ENCODE assay signal across 29 cellular contexts in the genomic region with DNA sequence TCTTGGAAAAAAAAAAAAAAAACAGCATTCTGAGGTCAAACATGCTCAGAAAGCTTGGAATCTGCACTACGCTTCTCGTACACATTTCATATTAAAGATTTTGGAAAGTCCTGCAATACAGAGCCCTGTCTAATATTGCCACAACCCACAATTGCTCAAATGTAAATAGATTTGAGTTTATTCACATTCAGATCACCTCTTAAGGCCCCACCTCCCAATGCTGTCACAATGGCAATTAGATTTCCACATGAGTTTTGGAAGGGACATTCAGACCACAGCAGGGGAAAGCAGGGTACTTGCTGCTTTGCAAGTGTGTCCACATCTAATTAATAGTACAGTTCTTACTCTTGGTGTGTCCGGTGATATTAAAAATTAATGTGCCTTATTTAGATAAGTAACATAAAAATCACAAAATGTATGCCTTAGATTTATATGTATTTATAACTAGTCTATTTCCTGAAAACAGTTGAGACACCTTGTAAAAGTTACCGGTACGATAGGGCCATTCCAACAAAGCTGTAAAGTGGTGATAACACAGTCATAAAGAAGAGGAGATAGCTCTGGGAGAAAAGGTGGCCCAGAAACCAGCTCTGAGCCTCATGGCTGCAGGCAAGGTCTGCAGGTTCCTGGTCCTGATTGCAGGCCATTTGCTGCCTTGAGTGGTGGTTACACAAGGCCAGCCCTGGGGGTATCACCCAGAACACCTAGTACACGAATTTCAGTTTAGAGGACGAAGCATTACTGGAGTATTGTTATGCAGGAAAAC. TPM values are rescaled to one million over a fixed set of nuclear protein-coding genes. Genes with fewer than 3 reads are reported as not detected.
A peak's percentile ranks its signal among the peaks of the same experiment; 100 is the strongest.
DNase-seq lines count a peak whose midpoint lies in the region; ATAC-seq, FAIRE-seq and TF ChIP-seq lines count a peak whose summit lies in the region.
"Had no signal": no experiment of that assay in that cellular context is flagged by ENCODE, and none has a peak within 500 bp of the region (broad histone marks: within the 10 kb centered on the region; RNA-seq: fewer than 3 reads in every experiment).

No MANE protein-coding gene starts in this region.

- H3K27ac ChIP-seq in RWPE2 (ENCODE audit: poor library complexity, severe bottlenecking): peak overlapping the region; percentile 96
- peak overlapping the region; percentile 17 for H3K27ac ChIP-seq in keratinocyte (ENCODE audit: control insufficient read depth, insufficient read depth, low read length)
- H3K27ac ChIP-seq in skeletal muscle tissue (ENCODE audit: low read depth, low read length): peak overlapping the region; percentile 11
- H3K27ac ChIP-seq: BLaER1, HL-60, SK-N-MC had no signal

- no peak overlapping the region for H3K4me2 ChIP-seq in keratinocyte (ENCODE audit: control insufficient read depth, extremely low read depth, insufficient read depth, low read depth, low read length)
- H3K4me2 ChIP-seq: BLaER1 had no signal

- H3K9ac ChIP-seq in keratinocyte (ENCODE audit: control insufficient read depth, extremely low read depth, insufficient read depth, low read length) (no peak overlapping the region), skeletal muscle tissue (ENCODE audit: low read depth in 1 of 3, low read length in 3 of 3) (no peak overlapping the region)
- H3K9ac ChIP-seq: BLaER1 had no signal

- peaks cover 98% of the 10 kb centered on the region for H3K4me1 ChIP-seq in RWPE2 (ENCODE audit: insufficient read depth, poor library complexity, severe bottlenecking)
- H3K4me1 ChIP-seq in keratinocyte (ENCODE audit: control insufficient read depth, extremely low read depth, insufficient read depth, low read length): peaks cover 83% of the 10 kb centered on the region
- H3K4me1 ChIP-seq in skeletal muscle tissue (ENCODE audit: control insufficient read depth in 3 of 3, insufficient read depth in 3 of 3, low read length in 3 of 3): peaks cover 24 to 68% (median 48%) of the 10 kb centered on the region in 3 donors
- H3K4me1 ChIP-seq: BLaER1, HAP-1 had no signal

- H3K79me2 ChIP-seq in keratinocyte (ENCODE audit: control insufficient read depth, insufficient read depth, low read length): peaks cover 99% of the 10 kb centered on the region

- H3K36me3 ChIP-seq in RWPE2 (ENCODE audit: low read depth) (peaks cover 95% of the 10 kb centered on the region), keratinocyte (ENCODE audit: control insufficient read depth in 2 of 2, extremely low read depth in 1 of 2, insufficient read depth in 2 of 2, low read length in 2 of 2) (peaks cover 14 to 50% of the 10 kb centered on the region in 2 experiments), skeletal muscle tissue (ENCODE audit: control insufficient read depth in 3 of 3, insufficient read depth in 3 of 3, low read length in 3 of 3) (no peaks in the 10 kb centered on the region)
- H3K36me3 ChIP-seq: BLaER1, HAP-1 had no signal

- TF ChIP-seq CTCF in RWPE2 (IDR thresholded peaks at IDR 0.05; ENCODE audit: poor library complexity, severe bottlenecking) (no peak), keratinocyte (optimal IDR thresholded peaks at IDR 0.05 in 1 of 3, IDR thresholded peaks at IDR 0.05 in 1 of 3, conservative IDR thresholded peaks at IDR 0.05 in 1 of 3; ENCODE audit: extremely low read depth in 1 of 3, insufficient read depth in 2 of 3, low read length in 3 of 3) (no peak)

- no peak overlapping the region for H3K4me3 ChIP-seq in RWPE2 (ENCODE audit: severe bottlenecking)
- H3K4me3 ChIP-seq in keratinocyte (ENCODE audit: control insufficient read depth in 2 of 3, extremely low read depth in 1 of 3, insufficient read depth in 2 of 3, low read depth in 1 of 3, low read length in 3 of 3): no peak overlapping the region
- H3K4me3 ChIP-seq in skeletal muscle tissue (ENCODE audit: low read length in 3 of 3): no peak overlapping the region
- H3K4me3 ChIP-seq: BLaER1, body of pancreas, HAP-1, SK-N-MC had no signal

- peaks cover 14% of the 10 kb centered on the region for H3K9me1 ChIP-seq in keratinocyte (ENCODE audit: control insufficient read depth, extremely low read depth, insufficient read depth, low read length)

- dilution Hi-C loops in keratinocyte (cut with MboI; ENCODE audit: extremely low pct_ligation_motif_present, low sequenced_read_pairs): no loop called here

- H3K27me3 ChIP-seq in RWPE2 (ENCODE audit: insufficient read depth, poor library complexity, severe bottlenecking) (no peaks in the 10 kb centered on the region), keratinocyte (ENCODE audit: control insufficient read depth, extremely low read depth, insufficient read depth, low read length) (no peaks in the 10 kb centered on the region), skeletal muscle tissue (ENCODE audit: control insufficient read depth in 3 of 3, insufficient read depth in 3 of 3, low read length in 3 of 3) (no peaks in the 10 kb centered on the region)
- H3K27me3 ChIP-seq: BLaER1, body of pancreas had no signal

- no peak overlapping the region for H2AFZ ChIP-seq in keratinocyte (ENCODE audit: control insufficient read depth, low read length)

- FAIRE-seq in keratinocyte (lab: Jason Lieb, UNC): no peak
- FAIRE-seq: G401.6 had no signal

- H3K9me3 ChIP-seq in RWPE2 (ENCODE audit: severe bottlenecking): no peaks in the 10 kb centered on the region
- H3K9me3 ChIP-seq in keratinocyte (ENCODE audit: control insufficient read depth, low read depth, low read length): no peaks in the 10 kb centered on the region
- H3K9me3 ChIP-seq in skeletal muscle tissue (ENCODE audit: control insufficient read depth in 3 of 3, low read length in 3 of 3): no peaks in the 10 kb centered on the region
- H3K9me3 ChIP-seq: BLaER1, body of pancreas, HAP-1 had no signal

- H4K20me1 ChIP-seq in keratinocyte (ENCODE audit: control insufficient read depth, extremely low read depth, insufficient read depth, low read length): peaks cover 29% of the 10 kb centered on the region
- H4K20me1 ChIP-seq: BLaER1 had no signal

- peak; percentile 61 for DNase-seq in ELF-1 (ENCODE audit: low read depth, low spot score)
- no peak for DNase-seq in RWPE2 (ENCODE audit: low spot score)
- DNase-seq in keratinocyte (ENCODE audit: low read depth, low spot score): no peak
- DNase-seq in stimulated activated CD4-positive, alpha-beta T cell treated with anti-CD3 and anti-CD28 coated beads, Interleukin-1b, Interleukin-23, amount 100 ng/mL, for 48 hours: no peak
- DNase-seq in H4 (ENCODE audit: low spot score): no peak
- DNase-seq: activated CD4-positive, CD25-positive, alpha-beta regulatory T cell; activated CD8-positive, alpha-beta memory T cell treated with anti-CD3 and anti-CD28 coated beads, Interleukin-2, amount 10 ng/mL, durations not matched to agents 7 days and 5 days; activated naive CD4-positive, alpha-beta T cell treated with anti-CD3 and anti-CD28 coated beads, Interleukin-2, amount 50 U/mL, for 16 hours; body of pancreas; COR-L47; dermis blood vessel endothelial cell; endodermal cell; foreskin melanocyte; Kasumi-1; mesendoderm; NCI-H1092; NCI-H1694; right cardiac atrium; stimulated activated CD4-positive, alpha-beta T cell treated with anti-CD3 and anti-CD28 coated beads, Interleukin-12 subunit alpha, Interleukin-12 subunit beta, amount 100 ng/mL, for 4 hours; stimulated activated CD4-positive, alpha-beta T cell treated with anti-CD3 and anti-CD28 coated beads, Interleukin-4, amount 100 ng/mL, for 1 hour had no signal

- ATAC-seq in RWPE2 (ENCODE audit: low read depth): no peak
- ATAC-seq in HG02938 (IDR thresholded peaks at IDR 0.05; ENCODE audit: unreplicated experiment): no peak
- ATAC-seq in HG02623 (IDR thresholded peaks at IDR 0.05; ENCODE audit: unreplicated experiment): no peak
- ATAC-seq: activated CD8-positive, alpha-beta memory T cell treated with anti-CD3 and anti-CD28 coated beads, Interleukin-2, amount 10 ng/mL, durations not matched to agents 7 days and 5 days; body of pancreas; esophagus mucosa; right cardiac atrium had no signal

RNA-seq across cellular contexts. Expression of a gene that starts 27.9 kb away (rescaled TPM):
- 109 to 159 TPM (median 120 TPM) in 3 replicates for polyA plus RNA-seq in keratinocyte
- polyA plus RNA-seq in keratinocyte (2011; ENCODE audit: low read depth): 54.6 TPM
- polyA plus RNA-seq in keratinocyte (2011; cell fraction: cytosol; rRNA removed): 58.5 and 79.5 TPM in 2 replicates
- 351 and 352 TPM in 2 replicates for polyA plus RNA-seq in keratinocyte (2011; cell fraction: nucleus; rRNA removed)
- polyA plus RNA-seq in keratinocyte (2012; ENCODE audit: low replicate concordance): 75.7 and 124 TPM in 2 replicates
- 306 to 451 TPM (median 333 TPM) in 3 replicates for polyA minus RNA-seq in keratinocyte
- polyA minus RNA-seq in keratinocyte (2011; cell fraction: cytosol; rRNA and poly(A)+ RNA removed): 216 TPM
- 624 and 980 TPM in 2 replicates for polyA minus RNA-seq in keratinocyte (2011; cell fraction: nucleus; rRNA and poly(A)+ RNA removed)
- 17.7 TPM for total RNA-seq in skeletal muscle tissue
- total RNA-seq in H4 (2014; rRNA removed; shearing (Covaris generic)): 12.6 and 16.5 TPM in 2 replicates
- total RNA-seq: activated CD8-positive, alpha-beta memory T cell treated with anti-CD3 and anti-CD28 coated beads, Interleukin-2, amount 10 ng/mL, durations not matched to agents 7 days and 5 days had no signal

Comparison
In these comparisons a context has a peak if more than half of its experiments do, and no peak if none do; other contexts are left out.
1. H3K27ac ChIP-seq: peak in every context shown above with its lines; median percentile 96 in RWPE2; 17 in keratinocyte; 11 in skeletal muscle tissue.